ENCODE assay signal across 22 cellular contexts in the genomic region with DNA sequence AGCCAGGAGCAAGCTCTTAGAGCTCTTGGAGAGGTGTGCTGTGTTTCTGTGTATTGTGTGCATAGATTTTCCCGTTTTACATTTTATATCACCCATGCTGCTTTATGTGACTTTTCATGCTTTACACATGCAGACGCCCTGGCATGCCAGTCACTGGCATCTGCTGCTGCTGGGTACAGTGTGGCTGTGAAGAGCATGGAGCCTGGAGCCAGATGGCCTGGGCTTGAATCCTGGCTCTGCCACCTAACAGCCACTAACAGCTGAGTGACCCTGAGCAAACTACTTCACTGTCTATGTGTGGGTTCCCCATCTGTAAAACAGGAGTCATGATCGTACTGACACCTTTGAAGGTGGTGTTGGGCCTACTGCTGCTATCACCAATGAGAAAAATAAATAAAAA. TPM values are rescaled to one million over a fixed set of nuclear protein-coding genes. Genes with fewer than 3 reads are reported as not detected.
"Had no signal": no experiment of that assay in that cellular context is flagged by ENCODE, and none has a peak within 500 bp of the region (broad histone marks: within the 10 kb centered on the region; RNA-seq: fewer than 3 reads in every experiment).

No MANE protein-coding gene starts in this region.

- H3K36me3 Mint-ChIP-seq: immature natural killer cell had no signal

- H3K9me3 Mint-ChIP-seq: activated B cell treated with CpG ODN at 0.5 μM for 24 hours; activated CD8-positive, alpha-beta T cell treated with anti-CD3 and anti-CD28 coated beads for 36 hours; activated naive CD4-positive, alpha-beta T cell treated with anti-CD3 and anti-CD28 coated beads for 36 hours; central memory CD8-positive, alpha-beta T cell; immature natural killer cell; nephron progenitor cell; T-cell had no signal

- H3K27ac ChIP-seq: brain microvascular endothelial cell, lower lobe of right lung, uterus had no signal

- H3K27me3 Mint-ChIP-seq: activated B cell treated with CpG ODN at 0.5 μM for 24 hours; activated CD8-positive, alpha-beta T cell treated with anti-CD3 and anti-CD28 coated beads for 36 hours; central memory CD8-positive, alpha-beta T cell; progenitor cell of endocrine pancreas; T-cell had no signal

- DNase-seq: activated B cell treated with CpG ODN at 0.5 μM for 24 hours; activated CD4-positive, alpha-beta T cell treated with anti-CD3 and anti-CD28 coated beads for 48 hours; activated CD8-positive, alpha-beta T cell treated with anti-CD3 and anti-CD28 coated beads for 36 hours; activated naive CD4-positive, alpha-beta T cell treated with anti-CD3 and anti-CD28 coated beads for 36 hours; activated T-cell treated with anti-CD3 and anti-CD28 coated beads, Interleukin-2, amount 50 U/mL, for 1 hour; anterior cingulate cortex; brain microvascular endothelial cell; cortex of kidney; effector CD4-positive, alpha-beta T cell; heart right ventricle; immature natural killer cell; lower lobe of right lung; nephron progenitor cell; occipital lobe; stimulated activated CD4-positive, alpha-beta T cell treated with anti-CD3 and anti-CD28 coated beads, Interleukin-2, amount 100 ng/mL, for 24 hours; stimulated activated naive CD4-positive, alpha-beta T cell treated with Interleukin-2 at 50 U/mL for 16 hours; T-cell; uterus had no signal

- H3K27ac Mint-ChIP-seq: activated B cell treated with CpG ODN at 0.5 μM for 24 hours; activated CD8-positive, alpha-beta T cell treated with anti-CD3 and anti-CD28 coated beads for 36 hours; activated naive CD4-positive, alpha-beta T cell treated with anti-CD3 and anti-CD28 coated beads for 36 hours; immature natural killer cell; nephron progenitor cell; progenitor cell of endocrine pancreas; T-cell had no signal

- ATAC-seq: activated CD8-positive, alpha-beta T cell treated with anti-CD3 and anti-CD28 coated beads for 36 hours; gastroesophageal sphincter; lower lobe of right lung; T-cell had no signal

- H3K4me3 Mint-ChIP-seq: activated B cell treated with CpG ODN at 0.5 μM for 24 hours; activated CD8-positive, alpha-beta T cell treated with anti-CD3 and anti-CD28 coated beads for 36 hours; activated naive CD4-positive, alpha-beta T cell treated with anti-CD3 and anti-CD28 coated beads for 36 hours; central memory CD8-positive, alpha-beta T cell; immature natural killer cell; nephron progenitor cell; T-cell had no signal

- H3K27me3 ChIP-seq: brain microvascular endothelial cell, gastroesophageal sphincter, heart right ventricle, tibial nerve, uterus had no signal

- H3K4me1 Mint-ChIP-seq: central memory CD8-positive, alpha-beta T cell; nephron progenitor cell had no signal

- H3K9me3 ChIP-seq: gastroesophageal sphincter, heart right ventricle, lower lobe of right lung, tibial nerve, uterus had no signal

- H3K36me3 ChIP-seq: uterus had no signal

- H3K4me3 ChIP-seq: gastroesophageal sphincter, heart right ventricle, lower lobe of right lung, tibial nerve, uterus had no signal

RNA-seq across cellular contexts. Expression of gene CSDC2, which starts 39.6 kb away (rescaled TPM):
- total RNA-seq: activated B cell treated with CpG ODN at 0.5 μM for 24 hours; activated CD8-positive, alpha-beta T cell treated with anti-CD3 and anti-CD28 coated beads for 36 hours; activated naive CD4-positive, alpha-beta T cell treated with anti-CD3 and anti-CD28 coated beads for 36 hours had no signal
